6 cellular contexts compared by ENCODE assay signal in genomic region chr10:132428486-132428885, GRCh38.
"Had no signal": no experiment of that assay in that cellular context is flagged by ENCODE, and none has a peak within 500 bp of the region (broad histone marks: within the 10 kb centered on the region; RNA-seq: fewer than 3 reads in every experiment).

No MANE protein-coding gene starts in this region.

- H3K27ac Mint-ChIP-seq: GM23338, H9, IgD-negative memory B cell had no signal

- H3K4me3 ChIP-seq: GM23338 had no signal

- ATAC-seq: HepG2 had no signal

- H3K4me3 Mint-ChIP-seq: GM23338, H9, IgD-negative memory B cell had no signal

- H3K4me2 ChIP-seq: GM23338 had no signal

- H3K27me3 Mint-ChIP-seq: IgD-negative memory B cell had no signal

- DNase-seq: H9, HCEC 1CT had no signal

- H2AFZ ChIP-seq: GM23338 had no signal

- H3K36me3 Mint-ChIP-seq: IgD-negative memory B cell had no signal

- H3K9me3 Mint-ChIP-seq: GM23338, H9, IgD-negative memory B cell had no signal

- H3K27ac ChIP-seq: HL-60 had no signal
